ENCODE assay signal across 9 cellular contexts in genomic region chr1:227885648-227886502, GRCh38.
DNase-seq lines count a peak whose midpoint lies in the region; ATAC-seq, FAIRE-seq and TF ChIP-seq lines count a peak whose summit lies in the region.
"Had no signal": no experiment of that assay in that cellular context is flagged by ENCODE, and none has a peak within 500 bp of the region (broad histone marks: within the 10 kb centered on the region; RNA-seq: fewer than 3 reads in every experiment).

No MANE protein-coding gene starts in this region.

- ATAC-seq in lower lobe of right lung = peak in 1 of 2 donors; percentile 32

- no peak for FAIRE-seq in RCC 7860 (lab: Jason Lieb, UNC)

- intact Hi-C loops in lower lobe of right lung (cut with DNase I) = no loop called here

- H3K27me3 ChIP-seq in lower lobe of right lung (ENCODE audit: low read depth) = peaks cover 3% of the 10 kb centered on the region

- H3K9me3 ChIP-seq in lower lobe of right lung = no peaks in the 10 kb centered on the region

- no peak for TF ChIP-seq CTCF in lower lobe of right lung (IDR thresholded peaks at IDR 0.05)

- in situ Hi-C loops in T47D (cut with HindIII; ENCODE audit: low pct_unique_long_range_greater_than_20kb, low sequenced_read_pairs) = no loop called here

- H3K4me3 ChIP-seq in lower lobe of right lung = no peak overlapping the region

- H3K27ac ChIP-seq in lower lobe of right lung = peak overlapping the region; percentile 84
- H3K27ac ChIP-seq: VCaP had no signal

- peaks cover 25% of the 10 kb centered on the region for H3K4me1 ChIP-seq in lower lobe of right lung

- DNase-seq in A172 (ENCODE audit: low spot score) = peak; percentile 82
- DNase-seq in HT-29 (ENCODE audit: low spot score) = peak; percentile 39
- peak; percentile 55 to 77 for DNase-seq in T47D (ENCODE audit: low read depth in 1 of 2, low spot score in 1 of 2)
- DNase-seq in lower lobe of right lung = peak; percentile 58
- no peak for DNase-seq in RCC 7860 (ENCODE audit: low spot score)
- DNase-seq in SKM-1 treated with dmso at 0.1 percent for 144 hours (lab: John Stamatoyannopoulos, UW; ENCODE audit: unreplicated experiment) = no peak
- DNase-seq in NCI-H446 treated with DMSO at 0.1 percent for 48 hours (lab: John Stamatoyannopoulos, UW) = no peak
- DNase-seq in midbrain (lab: John Stamatoyannopoulos, UW) = no peak

- no peaks in the 10 kb centered on the region for H3K36me3 ChIP-seq in lower lobe of right lung

Comparison
In these comparisons a context has a peak if more than half of its experiments do, and no peak if none do; other contexts are left out.
1. DNase-seq: peak in A172 (single experiment), HT-29 (single experiment), T47D (2 of 2) and lower lobe of right lung (single experiment); none in RCC 7860 (single experiment), SKM-1 treated with dmso at 0.1 percent for 144 hours (single experiment), NCI-H446 treated with DMSO at 0.1 percent for 48 hours (single experiment) and midbrain (single experiment).